9 cellular contexts compared by ENCODE assay signal in genomic region chr1:153659656-153660055, GRCh38. TPM values are rescaled to one million over a fixed set of nuclear protein-coding genes. Genes with fewer than 3 reads are reported as not detected.
DNase-seq lines count a peak whose midpoint lies in the region; ATAC-seq, FAIRE-seq and TF ChIP-seq lines count a peak whose summit lies in the region.
"Had no signal": no experiment of that assay in that cellular context is flagged by ENCODE, and none has a peak within 500 bp of the region (broad histone marks: within the 10 kb centered on the region; RNA-seq: fewer than 3 reads in every experiment).

No MANE protein-coding gene starts in this region.

- no peak for TF ChIP-seq CTCF in colonic mucosa (IDR thresholded peaks at IDR 0.05)

- peaks cover 5 to 17% of the 10 kb centered on the region in 2 donors for H3K4me1 Mint-ChIP-seq in natural killer cell treated with Interleukin-12 subunit alpha and Interleukin-12 subunit beta and Interleukin-15 and Interleukin-18, amount 100 ng/mL, for 72 hours (ENCODE audit: low read depth in 2 of 2)

- H3K9me3 ChIP-seq in BLaER1 (no peaks in the 10 kb centered on the region), Karpas-422 (ENCODE audit: low read length) (no peaks in the 10 kb centered on the region), colonic mucosa (no peaks in the 10 kb centered on the region)

- H3K4me1 ChIP-seq in BLaER1, result peaks cover 29% of the 10 kb centered on the region
- peaks cover 31% of the 10 kb centered on the region for H3K4me1 ChIP-seq in Karpas-422 (ENCODE audit: low read length)
- H3K4me1 ChIP-seq in colonic mucosa, result peaks cover 5% of the 10 kb centered on the region

- no peaks in the 10 kb centered on the region for H3K9me2 ChIP-seq in Karpas-422 (replicated peaks; ENCODE audit: insufficient read depth, low read length)

- H3K79me2 ChIP-seq in Karpas-422 (ENCODE audit: low read length), result peaks cover 13% of the 10 kb centered on the region

- no peak overlapping the region for H2AFZ ChIP-seq in Karpas-422 (ENCODE audit: low read length)

- no peak for DNase-seq in Karpas-422
- no peak for DNase-seq in colonic mucosa
- DNase-seq in natural killer cell treated with Interleukin-12 subunit alpha and Interleukin-12 subunit beta and Interleukin-15 and Interleukin-18, amount 100 ng/mL, for 72 hours (ENCODE audit: low spot score), result no peak
- no peak for DNase-seq in NCI-H446 treated with DMSO at 0.1 percent for 48 hours (lab: John Stamatoyannopoulos, UW)
- DNase-seq in DMS79 treated with DMSO at 0.1 percent for 48 hours (lab: John Stamatoyannopoulos, UW), result no peak
- DNase-seq in RCC 7860 (ENCODE audit: low spot score), result no peak
- DNase-seq in stimulated activated CD4-positive, alpha-beta T cell treated with anti-CD3 and anti-CD28 coated beads, Interleukin-15, amount 100 ng/mL, for 24 hours, result no peak

- peak overlapping the region; percentile 91 for H3K9ac ChIP-seq in BLaER1
- H3K9ac ChIP-seq in Karpas-422 (ENCODE audit: low read length), result peak overlapping the region; percentile 84
- H3K9ac ChIP-seq in colonic mucosa (ENCODE audit: low read depth in 2 of 2, low read length in 2 of 2), result peak overlapping the region in 1 of 2 donors; percentile 87

- H3K4me3 ChIP-seq in BLaER1 (peak overlapping the region; percentile 83), Karpas-422 (ENCODE audit: low read length) (peak overlapping the region; percentile 84), colonic mucosa (peak overlapping the region; percentile 67)

- intact Hi-C loops in colonic mucosa (cut with DNase I), result loop anchor here (10.0 kb wide), 1 partner anchor 85 kb away; no protein-coding TSS in a partner anchor

- peaks cover 27% of the 10 kb centered on the region for H3K36me3 Mint-ChIP-seq in natural killer cell treated with Interleukin-12 subunit alpha and Interleukin-12 subunit beta and Interleukin-15 and Interleukin-18, amount 100 ng/mL, for 72 hours

- H3K4me3 Mint-ChIP-seq in natural killer cell treated with Interleukin-12 subunit alpha and Interleukin-12 subunit beta and Interleukin-15 and Interleukin-18, amount 100 ng/mL, for 72 hours, result peak overlapping the region; percentile 89

- H3K4me2 ChIP-seq in BLaER1 (peak overlapping the region; percentile 95), Karpas-422 (ENCODE audit: low read depth, low read length, poor library complexity, severe bottlenecking) (peak overlapping the region; percentile 91)

- H3K27ac ChIP-seq in BLaER1 (peak overlapping the region; percentile 87; the same call in 1 of the 2 replicates), Karpas-422 (ENCODE audit: low read length) (no peak overlapping the region), colonic mucosa (no peak overlapping the region)

- no peaks in the 10 kb centered on the region for H3K27me3 ChIP-seq in BLaER1
- H3K27me3 ChIP-seq in Karpas-422 (ENCODE audit: low read length), result no peaks in the 10 kb centered on the region
- H3K27me3 ChIP-seq in colonic mucosa, result no peaks in the 10 kb centered on the region

- ATAC-seq in natural killer cell treated with Interleukin-12 subunit alpha and Interleukin-12 subunit beta and Interleukin-15 and Interleukin-18, amount 100 ng/mL, for 72 hours, result no peak

- no peak for FAIRE-seq in RCC 7860 (lab: Jason Lieb, UNC)

- H3K9me3 Mint-ChIP-seq in natural killer cell treated with Interleukin-12 subunit alpha and Interleukin-12 subunit beta and Interleukin-15 and Interleukin-18, amount 100 ng/mL, for 72 hours, result no peaks in the 10 kb centered on the region

- H3K27ac Mint-ChIP-seq in natural killer cell treated with Interleukin-12 subunit alpha and Interleukin-12 subunit beta and Interleukin-15 and Interleukin-18, amount 100 ng/mL, for 72 hours, result peak overlapping the region; percentile 76 to 90

- H3K27me3 Mint-ChIP-seq in natural killer cell treated with Interleukin-12 subunit alpha and Interleukin-12 subunit beta and Interleukin-15 and Interleukin-18, amount 100 ng/mL, for 72 hours, result no peaks in the 10 kb centered on the region

- H4K20me1 ChIP-seq in BLaER1, result peaks cover 47% of the 10 kb centered on the region
- peaks cover 4% of the 10 kb centered on the region; the same call in 1 of the 2 replicates for H4K20me1 ChIP-seq in Karpas-422 (ENCODE audit: insufficient read depth, low read depth, low read length)

- H3K36me3 ChIP-seq in BLaER1 (peaks cover 49% of the 10 kb centered on the region), Karpas-422 (ENCODE audit: insufficient read depth, low read length) (peaks cover 27% of the 10 kb centered on the region; the same call in 1 of the 2 replicates), colonic mucosa (peaks cover 14% of the 10 kb centered on the region)

RNA-seq across cellular contexts. Expression of gene SNAPIN, which starts 1.2 kb away (rescaled TPM):
- total RNA-seq in Karpas-422 (2014; rRNA removed; shearing (Covaris generic); ENCODE audit: low replicate concordance), result 46.2 and 54.3 TPM in 2 replicates
- total RNA-seq in colonic mucosa, result 10 to 100 TPM; 29.3 to 33.0 TPM
- total RNA-seq in natural killer cell treated with Interleukin-12 subunit alpha and Interleukin-12 subunit beta and Interleukin-15 and Interleukin-18, amount 100 ng/mL, for 72 hours, result 10 to 100 TPM; 23.9 to 42.5 TPM

RNA-seq across cellular contexts. Expression of gene ILF2, which starts 11.1 kb away (rescaled TPM):
- total RNA-seq in Karpas-422 (2014; rRNA removed; shearing (Covaris generic); ENCODE audit: low replicate concordance), result 146 and 178 TPM in 2 replicates
- 100 to 1,000 TPM; 105 to 171 TPM for total RNA-seq in colonic mucosa
- total RNA-seq in natural killer cell treated with Interleukin-12 subunit alpha and Interleukin-12 subunit beta and Interleukin-15 and Interleukin-18, amount 100 ng/mL, for 72 hours, result 100 to 1,000 TPM; 198 to 210 TPM

RNA-seq across cellular contexts. Expression of gene NPR1, which starts 18.8 kb away (rescaled TPM):
- total RNA-seq in Karpas-422 (2014; rRNA removed; shearing (Covaris generic); ENCODE audit: low replicate concordance), result not detected in 2 replicates
- total RNA-seq in colonic mucosa, result 1 to 10 TPM; 2.3 to 3.6 TPM
- total RNA-seq in natural killer cell treated with Interleukin-12 subunit alpha and Interleukin-12 subunit beta and Interleukin-15 and Interleukin-18, amount 100 ng/mL, for 72 hours, result not detected
- total RNA-seq: mononuclear cell had no signal

RNA-seq across cellular contexts. Expression of gene CHTOP, which starts 25.8 kb away (rescaled TPM):
- 62.1 and 64.6 TPM in 2 replicates for total RNA-seq in Karpas-422 (2014; rRNA removed; shearing (Covaris generic); ENCODE audit: low replicate concordance)
- total RNA-seq in colonic mucosa, result 10 to 100 TPM; 51.3 to 88.6 TPM
- total RNA-seq in natural killer cell treated with Interleukin-12 subunit alpha and Interleukin-12 subunit beta and Interleukin-15 and Interleukin-18, amount 100 ng/mL, for 72 hours, result 10 to 100 TPM; 82.1 to 96.8 TPM

RNA-seq across cellular contexts. Expression of gene S100A1, which starts 31.4 kb away (rescaled TPM):
- total RNA-seq in Karpas-422 (2014; rRNA removed; shearing (Covaris generic); ENCODE audit: low replicate concordance), result 15.9 and 18.9 TPM in 2 replicates
- 1 to 10 TPM in 1 of 2 donors, under 1 TPM in 1; 0.69 to 1.5 TPM for total RNA-seq in colonic mucosa
- total RNA-seq in natural killer cell treated with Interleukin-12 subunit alpha and Interleukin-12 subunit beta and Interleukin-15 and Interleukin-18, amount 100 ng/mL, for 72 hours, result not detected
- total RNA-seq: mononuclear cell had no signal
